2 cellular contexts compared by ENCODE assay signal in genomic region chr5:134491841-134492442, GRCh38.
TF ChIP-seq lines count a peak whose summit lies in the region.

No MANE protein-coding gene starts in this region.

TF ChIP-seq in K562, 482 proteins besides CTCF, POLR2A, EP300 and RAD21 (continues in another document):
- TF ChIP-seq NCOA2 (IDR thresholded peaks at IDR 0.05; ENCODE audit: partially characterized antibody in 2 of 2): no peak
- no peak for TF ChIP-seq KLF1 (tag; IDR thresholded peaks at IDR 0.05)
- no peak for TF ChIP-seq HMGN3 (IDR thresholded peaks at IDR 0.05; ENCODE audit: borderline replicate concordance, extremely low read depth, insufficient read length, low read depth, low read length)
- TF ChIP-seq NR3C1 (CRISPR knock-in tag; IDR thresholded peaks at IDR 0.05): no peak
- TF ChIP-seq MCM7 (IDR thresholded peaks at IDR 0.05): no peak
- TF ChIP-seq CHD7 (IDR thresholded peaks at IDR 0.05; ENCODE audit: low read depth, low read length): no peak
- TF ChIP-seq ZNF76 (CRISPR knock-in tag; IDR thresholded peaks at IDR 0.05; ENCODE audit: borderline replicate concordance): no peak
- TF ChIP-seq ZNF263 (CRISPR knock-in tag; IDR thresholded peaks at IDR 0.05; ENCODE audit: borderline replicate concordance): no peak
- no peak for TF ChIP-seq ZNF449 (CRISPR knock-in tag; IDR thresholded peaks at IDR 0.05)
- TF ChIP-seq RFX1 (IDR thresholded peaks at IDR 0.05): no peak

TF ChIP-seq in HepG2, 621 proteins besides CTCF, POLR2A, EP300 and RAD21:
- TF ChIP-seq TOE1 (CRISPR knock-in tag; IDR thresholded peaks at IDR 0.05) (no peak), ZNF253 (CRISPR knock-in tag; IDR thresholded peaks at IDR 0.05; ENCODE audit: borderline replicate concordance) (no peak), ZBTB40 (IDR thresholded peaks at IDR 0.05) (no peak), ZBTB40 (CRISPR knock-in tag; IDR thresholded peaks at IDR 0.05) (no peak), ZNF609 (CRISPR knock-in tag; IDR thresholded peaks at IDR 0.05; ENCODE audit: borderline replicate concordance) (no peak), ATF4 (CRISPR knock-in tag; IDR thresholded peaks at IDR 0.05) (no peak)
